In genomic region chr1:153697191-153697872, GRCh38 we compare ENCODE assay signal across 10 cellular contexts. TPM values are rescaled to one million over a fixed set of nuclear protein-coding genes. Genes with fewer than 3 reads are reported as not detected.
DNase-seq lines count a peak whose midpoint lies in the region; TF ChIP-seq lines count a peak whose summit lies in the region.
"Had no signal": no experiment of that assay in that cellular context is flagged by ENCODE, and none has a peak within 500 bp of the region (broad histone marks: within the 10 kb centered on the region; RNA-seq: fewer than 3 reads in every experiment).

No MANE protein-coding gene starts in this region.

- no peak for TF ChIP-seq CTCF in AG10803 (conservative IDR thresholded peaks at IDR 0.05; ENCODE audit: low read length)
- no peak for TF ChIP-seq CTCF in RWPE1 (conservative IDR thresholded peaks at IDR 0.05; ENCODE audit: low read depth)
- no peak for TF ChIP-seq CTCF in fibroblast of villous mesenchyme (IDR thresholded peaks at IDR 0.05; ENCODE audit: insufficient read depth, low read depth, low read length)

- peaks cover 0 to 9% (median 0%) of the 10 kb centered on the region in 3 experiments for H3K27me3 ChIP-seq in neuronal stem cell (ENCODE audit: control insufficient read depth in 3 of 3, insufficient read depth in 3 of 3, low read depth in 1 of 3, low read length in 3 of 3)

- H3K4ac ChIP-seq in neuronal stem cell (ENCODE audit: low read length): no peak overlapping the region

- POLR2A ChIA-PET in RWPE1 (lab: Yijun Ruan, JAX; ENCODE audit: low non-redundant PET): no interaction called here

- H3K79me1 ChIP-seq in neuronal stem cell (ENCODE audit: low read depth, low read length): no peaks in the 10 kb centered on the region

- H2BK120ac ChIP-seq in neuronal stem cell (ENCODE audit: low read depth, low read length): no peak overlapping the region

- WGBS in neuronal stem cell (ENCODE audit: extremely low coverage in 2 of 2, insufficient read length in 2 of 2, insufficient replicate concordance in 1 of 2), 2 donors: no CpG with 5 or more reads among the region's 11 CpGs

- peaks cover 11 to 17% of the 10 kb centered on the region in 2 donors for H3K4me1 ChIP-seq in neuronal stem cell (ENCODE audit: control insufficient read depth in 2 of 2, insufficient read depth in 1 of 2, low read depth in 1 of 2, low read length in 2 of 2)

- peak overlapping the region; percentile 44 for H3K27ac ChIP-seq in RWPE1
- no peak overlapping the region for H3K27ac ChIP-seq in neuronal stem cell (replicated peaks; ENCODE audit: low read length)

- H2AK5ac ChIP-seq in neuronal stem cell (ENCODE audit: low read depth, low read length): no peak overlapping the region

- H4K91ac ChIP-seq in neuronal stem cell (ENCODE audit: low read depth, low read length, poor library complexity): no peak overlapping the region

- H2BK5ac ChIP-seq in neuronal stem cell (ENCODE audit: low read length): no peak overlapping the region

- H2BK12ac ChIP-seq in neuronal stem cell (ENCODE audit: low read length): no peak overlapping the region

- DNase-seq in AG10803 (ENCODE audit: low read depth) (peak; percentile 34), RWPE1 (ENCODE audit: low spot score) (peak; percentile 16), fibroblast of villous mesenchyme (ENCODE audit: low read depth) (peak; percentile 86), neuronal stem cell (ENCODE audit: low spot score) (no peak), NCI-H748 treated with DMSO at 0.1 percent for 48 hours (lab: John Stamatoyannopoulos, UW) (no peak), SKM-1 treated with dmso at 0.1 percent for 144 hours (lab: John Stamatoyannopoulos, UW; ENCODE audit: unreplicated experiment) (no peak), cerebellum (ENCODE audit: low spot score) (no peak)
- DNase-seq in stimulated activated CD4-positive, alpha-beta T cell treated with anti-CD3 and anti-CD28 coated beads, Interleukin-15, amount 100 ng/mL, for 24 hours: no peak
- DNase-seq: activated naive CD4-positive, alpha-beta T cell treated with anti-CD3 and anti-CD28 coated beads, Interleukin-2, amount 50 U/mL, for 16 hours; AML-193 had no signal

- H3K36me3 ChIP-seq in neuronal stem cell (replicated peaks in 1 of 2; ENCODE audit: control insufficient read depth in 2 of 2, insufficient read depth in 2 of 2, low read length in 2 of 2): no peaks in the 10 kb centered on the region

- H3K4me3 ChIP-seq in AG10803 (ENCODE audit: low read length) (no peak overlapping the region), fibroblast of villous mesenchyme (ENCODE audit: low read depth, low read length) (no peak overlapping the region), neuronal stem cell (ENCODE audit: low read length in 2 of 2) (no peak overlapping the region)

- no peak overlapping the region for H3K9ac ChIP-seq in neuronal stem cell (ENCODE audit: low read depth, low read length, poor library complexity)

- H3K23ac ChIP-seq in neuronal stem cell (ENCODE audit: low read depth, low read length, poor library complexity): no peak overlapping the region

- H2BK15ac ChIP-seq in neuronal stem cell (ENCODE audit: low read length): no peak overlapping the region

- H3K14ac ChIP-seq in neuronal stem cell (ENCODE audit: low read length): no peak overlapping the region

- CTCF ChIA-PET in RWPE1 (lab: Yijun Ruan, JAX): interaction anchor here (0.6 to 0.7 kb wide), 4 partner anchors 11 to 414 kb away, joined by 3 to 4 read pairs (median 3); no protein-coding TSS in a partner anchor

- H2AFZ ChIP-seq in neuronal stem cell (ENCODE audit: low read length): peak overlapping the region; percentile 90

- H3K4me2 ChIP-seq in neuronal stem cell (ENCODE audit: insufficient read depth, low read length, poor library complexity, severe bottlenecking): no peak overlapping the region

- H3K9me3 ChIP-seq in neuronal stem cell (replicated peaks in 1 of 2; ENCODE audit: control insufficient read depth in 2 of 2, insufficient read depth in 1 of 2, low read depth in 1 of 2, low read length in 2 of 2): no peaks in the 10 kb centered on the region

- peak overlapping the region; percentile 77 for H4K8ac ChIP-seq in neuronal stem cell (ENCODE audit: low read depth, low read length)

- H3K18ac ChIP-seq in neuronal stem cell (ENCODE audit: low read length): peak overlapping the region; percentile 66

RNA-seq across cellular contexts. Expression of gene NPR1, which starts 18.8 kb away (rescaled TPM):
- total RNA-seq in fibroblast of villous mesenchyme: 1.6 and 3.9 TPM in 2 replicates
- polyA plus RNA-seq in neuronal stem cell (2013, experiment 1 of 2): 0.74 TPM
- 0.76 TPM for polyA plus RNA-seq in neuronal stem cell (2013, experiment 2 of 2)
- total RNA-seq in cerebellum: 0.91 TPM

RNA-seq across cellular contexts. Expression of gene ILF2, which starts 26.5 kb away (rescaled TPM):
- total RNA-seq in fibroblast of villous mesenchyme: 149 and 213 TPM in 2 replicates
- polyA plus RNA-seq in neuronal stem cell (2013, experiment 1 of 2): 342 TPM
- polyA plus RNA-seq in neuronal stem cell (2013, experiment 2 of 2): 328 TPM
- 122 TPM for total RNA-seq in cerebellum

RNA-seq across cellular contexts. Expression of gene INTS3, which starts 30.5 kb away (rescaled TPM):
- 37.0 and 51.4 TPM in 2 replicates for total RNA-seq in fibroblast of villous mesenchyme
- polyA plus RNA-seq in neuronal stem cell (2013, experiment 1 of 2): 24.8 TPM
- polyA plus RNA-seq in neuronal stem cell (2013, experiment 2 of 2): 24.2 TPM
- 53.0 TPM for total RNA-seq in cerebellum

RNA-seq across cellular contexts. Expression of gene SNAPIN, which starts 38.8 kb away (rescaled TPM):
- total RNA-seq in fibroblast of villous mesenchyme: 55.7 and 66.1 TPM in 2 replicates
- polyA plus RNA-seq in neuronal stem cell (2013, experiment 1 of 2): 50.9 TPM
- polyA plus RNA-seq in neuronal stem cell (2013, experiment 2 of 2): 51.1 TPM
- total RNA-seq in cerebellum: 32.0 TPM

Comparison
In these comparisons a context has a peak if more than half of its experiments do, and no peak if none do; other contexts are left out.
1. DNase-seq: peak in AG10803 (single experiment), RWPE1 (single experiment) and fibroblast of villous mesenchyme (single experiment); none in neuronal stem cell (single experiment), NCI-H748 treated with DMSO at 0.1 percent for 48 hours (single experiment), stimulated activated CD4-positive, alpha-beta T cell treated with anti-CD3 and anti-CD28 coated beads, Interleukin-15, amount 100 ng/mL, for 24 hours (single experiment), SKM-1 treated with dmso at 0.1 percent for 144 hours (single experiment) and cerebellum (single experiment).